8 cellular contexts compared by ENCODE assay signal in genomic region chr11:113875414-113876073, GRCh38. TPM values are rescaled to one million over a fixed set of nuclear protein-coding genes. Genes with fewer than 3 reads are reported as not detected.
DNase-seq lines count a peak whose midpoint lies in the region; ATAC-seq and TF ChIP-seq lines count a peak whose summit lies in the region.

USP28 (minus strand) TSS chr11:113875572; CDS start chr11:113875501, 71 bp downstream.

- 0 out of 2 replicates have a peak, but pooled peaks cover 3% of the 10 kb centered on the region for H3K36me3 ChIP-seq in WERI-Rb-1
- no peaks in the 10 kb centered on the region for H3K36me3 ChIP-seq in breast epithelium
- H3K36me3 ChIP-seq in iPS-20b (ENCODE audit: insufficient read depth, low read depth, low read length): peaks cover 24% of the 10 kb centered on the region

- H3K9ac ChIP-seq in iPS-20b (ENCODE audit: low read depth, low read length): peak within 1 kb of the TSS; percentile 91

- DNase-seq in ACHN (peak; percentile 93), NCI-H2171 (lab: John Stamatoyannopoulos, UW) (peak; percentile 80), WERI-Rb-1 (peak; percentile 97), breast epithelium (ENCODE audit: low spot score in 2 of 2) (peak; percentile 92 to 96)

- ATAC-seq in GM18868 (IDR thresholded peaks at IDR 0.05; ENCODE audit: unreplicated experiment) (peak; percentile 80), HG03103 (IDR thresholded peaks at IDR 0.05; ENCODE audit: low read depth, unreplicated experiment) (peak; percentile 64)

- TF ChIP-seq CTCF in WERI-Rb-1 (IDR thresholded peaks at IDR 0.05; ENCODE audit: low read depth, low read length) (no peak), breast epithelium (IDR thresholded peaks at IDR 0.05) (no peak)

- H3K27ac ChIP-seq in WERI-Rb-1: peak within 1 kb of the TSS; percentile 91
- peak within 1 kb of the TSS; percentile 93 to 95 for H3K27ac ChIP-seq in breast epithelium
- peak within 1 kb of the TSS; percentile 100 for H3K27ac ChIP-seq in iPS-20b (ENCODE audit: low read length)
- H3K27ac ChIP-seq in skin epidermis: peak within 1 kb of the TSS in 20 of 21 experiments; percentile 64 to 95 (median 87)

- in situ Hi-C loops in ACHN (cut with HindIII; ENCODE audit: low pct_ligation_motif_present, low pct_unique_long_range_greater_than_20kb, low sequenced_read_pairs): no loop called here

- H3K27me3 ChIP-seq in WERI-Rb-1 (ENCODE audit: insufficient read depth, low read depth, severe bottlenecking): no peaks in the 10 kb centered on the region
- no peaks in the 10 kb centered on the region for H3K27me3 ChIP-seq in breast epithelium
- no peaks in the 10 kb centered on the region for H3K27me3 ChIP-seq in iPS-20b (ENCODE audit: insufficient read depth, low read length)

- TF ChIP-seq POLR2A in breast epithelium (IDR thresholded peaks at IDR 0.05): peak; percentile 63

- intact Hi-C loops in breast epithelium (cut with DNase I; ENCODE audit: low total_unique reads): no loop called here

- H3K9me3 ChIP-seq in WERI-Rb-1 (ENCODE audit: severe bottlenecking): no peaks in the 10 kb centered on the region
- no peaks in the 10 kb centered on the region for H3K9me3 ChIP-seq in breast epithelium
- H3K9me3 ChIP-seq in iPS-20b (ENCODE audit: insufficient read depth, low read depth, low read length): no peaks in the 10 kb centered on the region

- peak within 1 kb of the TSS; percentile 94 for H3K4me3 ChIP-seq in WERI-Rb-1 (ENCODE audit: low read depth, low read length)
- H3K4me3 ChIP-seq in breast epithelium: peak within 1 kb of the TSS; percentile 69 to 94 (median 85)
- peak within 1 kb of the TSS; percentile 92 for H3K4me3 ChIP-seq in iPS-20b (ENCODE audit: low read length)
- H3K4me3 ChIP-seq in skin epidermis: peak within 1 kb of the TSS; percentile 56 to 95 (median 79)

- peaks cover 0 to 9% of the 10 kb centered on the region in 2 donors for H3K4me1 ChIP-seq in breast epithelium
- no peaks in the 10 kb centered on the region; the same call in 1 of the 2 replicates for H3K4me1 ChIP-seq in iPS-20b (ENCODE audit: insufficient read depth, low read length)

RNA-seq across cellular contexts. Expression of gene USP28, which starts in this region (rescaled TPM):
- total RNA-seq in breast epithelium: 10 to 100 TPM; 15.5 to 38.5 (median 30.2) TPM

Comparison
In these comparisons a context has a peak if more than half of its experiments do, and no peak if none do; other contexts are left out.
1. Peak in every context shown above with its lines: DNase-seq, ATAC-seq, H3K4me3 ChIP-seq and H3K27ac ChIP-seq.